24 cellular contexts compared by ENCODE assay signal in the genomic region with DNA sequence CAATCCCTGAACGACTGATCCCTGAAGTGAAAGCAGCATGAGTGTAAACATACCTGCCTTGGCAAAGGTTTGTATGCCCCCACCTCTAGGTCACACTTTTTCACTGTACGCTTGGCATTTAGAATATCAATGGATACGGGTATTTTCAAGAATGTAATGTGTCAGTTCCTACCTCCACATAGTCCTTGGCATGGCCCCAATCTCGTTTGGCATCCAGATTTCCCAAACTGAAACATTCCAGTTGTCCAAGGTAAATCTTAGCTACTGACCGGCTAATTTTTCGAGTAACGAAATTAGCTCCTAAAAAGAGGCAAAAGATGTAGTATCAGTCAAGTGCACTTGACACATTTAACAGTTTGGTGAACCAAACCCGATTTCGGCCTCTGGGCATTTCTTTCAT.
"Had no signal": no experiment of that assay in that cellular context is flagged by ENCODE, and none has a peak within 500 bp of the region (broad histone marks: within the 10 kb centered on the region; RNA-seq: fewer than 3 reads in every experiment).

No MANE protein-coding gene starts in this region.

- H3K27me3 ChIP-seq: brain microvascular endothelial cell, cardiac muscle cell had no signal

- H3K9me3 ChIP-seq: SK-N-SH had no signal

- DNase-seq: activated CD4-positive, alpha-beta memory T cell treated with anti-CD3 and anti-CD28 coated beads, Interleukin-2, amount 10 ng/mL, durations not matched to agents 7 days and 5 days; activated CD4-positive, alpha-beta T cell treated with anti-CD3 and anti-CD28 coated beads for 36 hours; activated CD4-positive, alpha-beta T cell treated with anti-CD3 and anti-CD28 coated beads, Interleukin-2, amount 50 U/mL, for 1 hour; activated gamma-delta T cell treated with Interleukin-2 at 50 U/mL for 16 hours; activated naive CD4-positive, alpha-beta T cell treated with anti-CD3 and anti-CD28 coated beads, Interleukin-2, amount 10 ng/mL, durations not matched to agents 7 days and 5 days; activated naive CD8-positive, alpha-beta T cell treated with anti-CD3 and anti-CD28 coated beads for 36 hours; activated T-cell treated with anti-CD3 and anti-CD28 coated beads, Interleukin-2, amount 50 U/mL, for 72 hours; anterior cingulate cortex; brain microvascular endothelial cell; KG1; NCI-H1092; NCI-H1417; NCI-H1694; NCI-H2029 treated with DMSO at 0.1 percent for 48 hours; NCI-H345; NCI-H510A; NCI-H526 treated with DMSO at 0.1 percent for 48 hours; NCI-H82; SK-N-SH; T-helper 1 cell had no signal

- H3K4me1 Mint-ChIP-seq: activated CD4-positive, alpha-beta memory T cell treated with anti-CD3 and anti-CD28 coated beads, Interleukin-2, amount 10 ng/mL, durations not matched to agents 7 days and 5 days; activated CD4-positive, alpha-beta T cell treated with anti-CD3 and anti-CD28 coated beads for 36 hours; activated naive CD4-positive, alpha-beta T cell treated with anti-CD3 and anti-CD28 coated beads, Interleukin-2, amount 10 ng/mL, durations not matched to agents 7 days and 5 days; activated naive CD8-positive, alpha-beta T cell treated with anti-CD3 and anti-CD28 coated beads for 36 hours; IgD-negative memory B cell had no signal

- H3K27ac ChIP-seq: brain microvascular endothelial cell, cardiac muscle cell, VCaP had no signal

- H3K27ac Mint-ChIP-seq: activated CD4-positive, alpha-beta memory T cell treated with anti-CD3 and anti-CD28 coated beads, Interleukin-2, amount 10 ng/mL, durations not matched to agents 7 days and 5 days; activated CD4-positive, alpha-beta T cell treated with anti-CD3 and anti-CD28 coated beads for 36 hours; activated naive CD4-positive, alpha-beta T cell treated with anti-CD3 and anti-CD28 coated beads, Interleukin-2, amount 10 ng/mL, durations not matched to agents 7 days and 5 days; activated naive CD8-positive, alpha-beta T cell treated with anti-CD3 and anti-CD28 coated beads for 36 hours; activated T-cell treated with anti-CD3 and anti-CD28 coated beads, Interleukin-2, amount 50 U/mL, for 72 hours; activated T-helper 2 cell treated with anti-CD3 and anti-CD28 coated beads, Interferon-gamma antibody, Interleukin-2, Interleukin-4, amounts not matched to agents 10 μg/mL and 5 μg/mL and 100 μg/mL, durations not matched to agents 14 hours and 24 hours and 36 hours; IgD-negative memory B cell had no signal

- H3K4me3 Mint-ChIP-seq: activated CD4-positive, alpha-beta memory T cell treated with anti-CD3 and anti-CD28 coated beads, Interleukin-2, amount 10 ng/mL, durations not matched to agents 7 days and 5 days; activated CD4-positive, alpha-beta T cell treated with anti-CD3 and anti-CD28 coated beads for 36 hours; activated naive CD4-positive, alpha-beta T cell treated with anti-CD3 and anti-CD28 coated beads, Interleukin-2, amount 10 ng/mL, durations not matched to agents 7 days and 5 days; activated naive CD8-positive, alpha-beta T cell treated with anti-CD3 and anti-CD28 coated beads for 36 hours; activated T-cell treated with anti-CD3 and anti-CD28 coated beads, Interleukin-2, amount 50 U/mL, for 72 hours; IgD-negative memory B cell had no signal

- H3K36me3 ChIP-seq: brain microvascular endothelial cell, cardiac muscle cell had no signal

- H3K4me3 ChIP-seq: cardiac muscle cell had no signal

- H3K27me3 Mint-ChIP-seq: activated CD4-positive, alpha-beta memory T cell treated with anti-CD3 and anti-CD28 coated beads, Interleukin-2, amount 10 ng/mL, durations not matched to agents 7 days and 5 days; activated CD4-positive, alpha-beta T cell treated with anti-CD3 and anti-CD28 coated beads for 36 hours; activated naive CD4-positive, alpha-beta T cell treated with anti-CD3 and anti-CD28 coated beads, Interleukin-2, amount 10 ng/mL, durations not matched to agents 7 days and 5 days; activated naive CD8-positive, alpha-beta T cell treated with anti-CD3 and anti-CD28 coated beads for 36 hours; IgD-negative memory B cell had no signal
